3 cellular contexts compared by ENCODE assay signal in the genomic region with DNA sequence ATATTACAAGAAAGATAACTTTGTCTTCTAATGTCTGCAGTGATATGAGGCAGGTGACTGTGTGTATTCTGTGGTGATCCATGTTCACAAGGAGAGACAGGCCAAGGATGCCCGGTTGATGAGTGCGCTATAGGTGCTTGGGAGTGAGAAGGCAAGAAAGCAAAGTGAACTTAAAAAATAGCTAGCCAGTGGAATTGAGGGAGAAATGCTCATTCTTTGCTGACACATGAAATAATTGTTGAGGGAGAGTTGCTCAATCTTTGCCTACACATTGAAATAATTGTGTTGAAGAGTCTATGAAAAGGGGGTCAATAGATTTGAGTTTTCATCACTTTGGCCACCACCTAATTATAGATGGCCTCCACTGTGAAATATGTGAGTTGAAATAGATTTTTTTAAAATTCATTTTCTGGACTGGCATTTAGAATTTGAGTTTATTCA.
TF ChIP-seq lines count a peak whose summit lies in the region.

No MANE protein-coding gene starts in this region.

TF ChIP-seq in SK-N-SH treated with all-trans-retinoic acid at 6 μM for 48 hours, 23 proteins besides CTCF, POLR2A, EP300 and RAD21 (continued from another document):
- TF ChIP-seq, protein P1, sequence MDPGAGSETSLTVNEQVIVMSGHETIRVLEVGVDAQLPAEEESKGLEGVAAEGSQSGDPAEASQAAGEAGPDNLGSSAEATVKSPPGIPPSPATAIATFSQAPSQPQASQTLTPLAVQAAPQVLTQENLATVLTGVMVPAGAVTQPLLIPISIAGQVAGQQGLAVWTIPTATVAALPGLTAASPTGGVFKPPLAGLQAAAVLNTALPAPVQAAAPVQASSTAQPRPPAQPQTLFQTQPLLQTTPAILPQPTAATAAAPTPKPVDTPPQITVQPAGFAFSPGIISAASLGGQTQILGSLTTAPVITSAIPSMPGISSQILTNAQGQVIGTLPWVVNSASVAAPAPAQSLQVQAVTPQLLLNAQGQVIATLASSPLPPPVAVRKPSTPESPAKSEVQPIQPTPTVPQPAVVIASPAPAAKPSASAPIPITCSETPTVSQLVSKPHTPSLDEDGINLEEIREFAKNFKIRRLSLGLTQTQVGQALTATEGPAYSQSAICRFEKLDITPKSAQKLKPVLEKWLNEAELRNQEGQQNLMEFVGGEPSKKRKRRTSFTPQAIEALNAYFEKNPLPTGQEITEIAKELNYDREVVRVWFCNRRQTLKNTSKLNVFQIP (CRISPR knock-in tag; IDR thresholded peaks at IDR 0.05; ENCODE audit: borderline replicate concordance, low read depth) = no peak
- no peak for TF ChIP-seq RARB (CRISPR knock-in tag; IDR thresholded peaks at IDR 0.05)
- no peak for TF ChIP-seq OSR1 (CRISPR knock-in tag; IDR thresholded peaks at IDR 0.05)
- TF ChIP-seq ZNF8 (CRISPR knock-in tag; IDR thresholded peaks at IDR 0.05) = no peak
- TF ChIP-seq SNAI2 (CRISPR knock-in tag; IDR thresholded peaks at IDR 0.05) = no peak
- TF ChIP-seq ESRRG (CRISPR knock-in tag; IDR thresholded peaks at IDR 0.05) = no peak
- TF ChIP-seq ZFP3 (CRISPR knock-in tag; IDR thresholded peaks at IDR 0.05) = no peak
TF ChIP-seq in SK-N-SH treated with all-trans-retinoic acid at 6 μM for 48 hours: peak in this region for 0.

TF ChIP-seq in SK-N-SH, 30 proteins besides CTCF, POLR2A, EP300 and RAD21 (continued from another document):
- TF ChIP-seq CHD2 (IDR thresholded peaks at IDR 0.05; ENCODE audit: low read length, partially characterized antibody) (no peak), TEAD4 (IDR thresholded peaks at IDR 0.05; ENCODE audit: borderline replicate concordance, insufficient read depth) (no peak)
- TF ChIP-seq, protein P2, sequence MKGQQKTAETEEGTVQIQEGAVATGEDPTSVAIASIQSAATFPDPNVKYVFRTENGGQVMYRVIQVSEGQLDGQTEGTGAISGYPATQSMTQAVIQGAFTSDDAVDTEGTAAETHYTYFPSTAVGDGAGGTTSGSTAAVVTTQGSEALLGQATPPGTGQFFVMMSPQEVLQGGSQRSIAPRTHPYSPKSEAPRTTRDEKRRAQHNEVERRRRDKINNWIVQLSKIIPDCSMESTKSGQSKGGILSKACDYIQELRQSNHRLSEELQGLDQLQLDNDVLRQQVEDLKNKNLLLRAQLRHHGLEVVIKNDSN (IDR thresholded peaks at IDR 0.05; ENCODE audit: borderline replicate concordance, low read depth) = no peak
TF ChIP-seq in SK-N-SH: peak in this region for 0.

TF ChIP-seq in WTC11, 78 proteins besides CTCF, POLR2A, EP300 and RAD21 (continued from another document):
- no peak for TF ChIP-seq ARID4B (CRISPR knock-in tag; IDR thresholded peaks at IDR 0.05; ENCODE audit: borderline replicate concordance)
- TF ChIP-seq JAZF1 (CRISPR knock-in tag; IDR thresholded peaks at IDR 0.05) = no peak
- TF ChIP-seq ZBTB21 (CRISPR knock-in tag; IDR thresholded peaks at IDR 0.05; ENCODE audit: borderline replicate concordance) = no peak
- TF ChIP-seq ZNF281 (CRISPR knock-in tag; IDR thresholded peaks at IDR 0.05) = no peak
- TF ChIP-seq ZNF671 (CRISPR knock-in tag; IDR thresholded peaks at IDR 0.05) = no peak
- TF ChIP-seq, protein P3, sequence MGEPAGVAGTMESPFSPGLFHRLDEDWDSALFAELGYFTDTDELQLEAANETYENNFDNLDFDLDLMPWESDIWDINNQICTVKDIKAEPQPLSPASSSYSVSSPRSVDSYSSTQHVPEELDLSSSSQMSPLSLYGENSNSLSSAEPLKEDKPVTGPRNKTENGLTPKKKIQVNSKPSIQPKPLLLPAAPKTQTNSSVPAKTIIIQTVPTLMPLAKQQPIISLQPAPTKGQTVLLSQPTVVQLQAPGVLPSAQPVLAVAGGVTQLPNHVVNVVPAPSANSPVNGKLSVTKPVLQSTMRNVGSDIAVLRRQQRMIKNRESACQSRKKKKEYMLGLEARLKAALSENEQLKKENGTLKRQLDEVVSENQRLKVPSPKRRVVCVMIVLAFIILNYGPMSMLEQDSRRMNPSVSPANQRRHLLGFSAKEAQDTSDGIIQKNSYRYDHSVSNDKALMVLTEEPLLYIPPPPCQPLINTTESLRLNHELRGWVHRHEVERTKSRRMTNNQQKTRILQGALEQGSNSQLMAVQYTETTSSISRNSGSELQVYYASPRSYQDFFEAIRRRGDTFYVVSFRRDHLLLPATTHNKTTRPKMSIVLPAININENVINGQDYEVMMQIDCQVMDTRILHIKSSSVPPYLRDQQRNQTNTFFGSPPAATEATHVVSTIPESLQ (CRISPR knock-in tag; IDR thresholded peaks at IDR 0.05) = no peak
- TF ChIP-seq ZNF219 (CRISPR knock-in tag; IDR thresholded peaks at IDR 0.05; ENCODE audit: borderline replicate concordance) = no peak
- TF ChIP-seq, protein P4, sequence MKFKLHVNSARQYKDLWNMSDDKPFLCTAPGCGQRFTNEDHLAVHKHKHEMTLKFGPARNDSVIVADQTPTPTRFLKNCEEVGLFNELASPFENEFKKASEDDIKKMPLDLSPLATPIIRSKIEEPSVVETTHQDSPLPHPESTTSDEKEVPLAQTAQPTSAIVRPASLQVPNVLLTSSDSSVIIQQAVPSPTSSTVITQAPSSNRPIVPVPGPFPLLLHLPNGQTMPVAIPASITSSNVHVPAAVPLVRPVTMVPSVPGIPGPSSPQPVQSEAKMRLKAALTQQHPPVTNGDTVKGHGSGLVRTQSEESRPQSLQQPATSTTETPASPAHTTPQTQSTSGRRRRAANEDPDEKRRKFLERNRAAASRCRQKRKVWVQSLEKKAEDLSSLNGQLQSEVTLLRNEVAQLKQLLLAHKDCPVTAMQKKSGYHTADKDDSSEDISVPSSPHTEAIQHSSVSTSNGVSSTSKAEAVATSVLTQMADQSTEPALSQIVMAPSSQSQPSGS (CRISPR knock-in tag; IDR thresholded peaks at IDR 0.05; ENCODE audit: borderline replicate concordance, low read depth) = no peak
TF ChIP-seq in WTC11: peak in this region for 0.
